In the genomic region with DNA sequence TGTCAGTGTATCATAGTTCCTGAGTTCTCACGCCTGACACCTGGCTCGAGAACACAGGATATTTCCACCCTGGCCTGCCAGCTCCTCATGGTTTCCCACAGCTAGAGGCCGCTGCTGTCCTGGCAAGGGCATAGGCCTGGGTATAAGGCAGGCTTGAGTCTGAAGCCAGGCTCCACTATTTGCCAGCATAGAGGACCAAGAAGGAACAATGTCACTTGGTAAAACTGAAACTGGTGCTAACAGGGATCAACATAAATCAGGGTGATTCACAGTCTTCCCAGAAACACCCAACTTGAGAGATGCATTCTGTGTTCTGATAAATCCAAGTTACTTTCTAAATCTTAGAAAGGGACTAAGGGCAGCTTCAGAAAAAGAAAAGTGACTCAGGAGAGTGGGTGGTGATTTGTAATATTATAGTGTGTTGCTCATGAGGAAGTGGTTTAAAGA, we compare ENCODE assay signal across 1 cellular context.
TF ChIP-seq lines count a peak whose summit lies in the region.

No MANE protein-coding gene starts in this region.

TF ChIP-seq in GM23338, 12 proteins besides CTCF, POLR2A, EP300 and RAD21 (continued from another document):
- TF ChIP-seq, protein P1, sequence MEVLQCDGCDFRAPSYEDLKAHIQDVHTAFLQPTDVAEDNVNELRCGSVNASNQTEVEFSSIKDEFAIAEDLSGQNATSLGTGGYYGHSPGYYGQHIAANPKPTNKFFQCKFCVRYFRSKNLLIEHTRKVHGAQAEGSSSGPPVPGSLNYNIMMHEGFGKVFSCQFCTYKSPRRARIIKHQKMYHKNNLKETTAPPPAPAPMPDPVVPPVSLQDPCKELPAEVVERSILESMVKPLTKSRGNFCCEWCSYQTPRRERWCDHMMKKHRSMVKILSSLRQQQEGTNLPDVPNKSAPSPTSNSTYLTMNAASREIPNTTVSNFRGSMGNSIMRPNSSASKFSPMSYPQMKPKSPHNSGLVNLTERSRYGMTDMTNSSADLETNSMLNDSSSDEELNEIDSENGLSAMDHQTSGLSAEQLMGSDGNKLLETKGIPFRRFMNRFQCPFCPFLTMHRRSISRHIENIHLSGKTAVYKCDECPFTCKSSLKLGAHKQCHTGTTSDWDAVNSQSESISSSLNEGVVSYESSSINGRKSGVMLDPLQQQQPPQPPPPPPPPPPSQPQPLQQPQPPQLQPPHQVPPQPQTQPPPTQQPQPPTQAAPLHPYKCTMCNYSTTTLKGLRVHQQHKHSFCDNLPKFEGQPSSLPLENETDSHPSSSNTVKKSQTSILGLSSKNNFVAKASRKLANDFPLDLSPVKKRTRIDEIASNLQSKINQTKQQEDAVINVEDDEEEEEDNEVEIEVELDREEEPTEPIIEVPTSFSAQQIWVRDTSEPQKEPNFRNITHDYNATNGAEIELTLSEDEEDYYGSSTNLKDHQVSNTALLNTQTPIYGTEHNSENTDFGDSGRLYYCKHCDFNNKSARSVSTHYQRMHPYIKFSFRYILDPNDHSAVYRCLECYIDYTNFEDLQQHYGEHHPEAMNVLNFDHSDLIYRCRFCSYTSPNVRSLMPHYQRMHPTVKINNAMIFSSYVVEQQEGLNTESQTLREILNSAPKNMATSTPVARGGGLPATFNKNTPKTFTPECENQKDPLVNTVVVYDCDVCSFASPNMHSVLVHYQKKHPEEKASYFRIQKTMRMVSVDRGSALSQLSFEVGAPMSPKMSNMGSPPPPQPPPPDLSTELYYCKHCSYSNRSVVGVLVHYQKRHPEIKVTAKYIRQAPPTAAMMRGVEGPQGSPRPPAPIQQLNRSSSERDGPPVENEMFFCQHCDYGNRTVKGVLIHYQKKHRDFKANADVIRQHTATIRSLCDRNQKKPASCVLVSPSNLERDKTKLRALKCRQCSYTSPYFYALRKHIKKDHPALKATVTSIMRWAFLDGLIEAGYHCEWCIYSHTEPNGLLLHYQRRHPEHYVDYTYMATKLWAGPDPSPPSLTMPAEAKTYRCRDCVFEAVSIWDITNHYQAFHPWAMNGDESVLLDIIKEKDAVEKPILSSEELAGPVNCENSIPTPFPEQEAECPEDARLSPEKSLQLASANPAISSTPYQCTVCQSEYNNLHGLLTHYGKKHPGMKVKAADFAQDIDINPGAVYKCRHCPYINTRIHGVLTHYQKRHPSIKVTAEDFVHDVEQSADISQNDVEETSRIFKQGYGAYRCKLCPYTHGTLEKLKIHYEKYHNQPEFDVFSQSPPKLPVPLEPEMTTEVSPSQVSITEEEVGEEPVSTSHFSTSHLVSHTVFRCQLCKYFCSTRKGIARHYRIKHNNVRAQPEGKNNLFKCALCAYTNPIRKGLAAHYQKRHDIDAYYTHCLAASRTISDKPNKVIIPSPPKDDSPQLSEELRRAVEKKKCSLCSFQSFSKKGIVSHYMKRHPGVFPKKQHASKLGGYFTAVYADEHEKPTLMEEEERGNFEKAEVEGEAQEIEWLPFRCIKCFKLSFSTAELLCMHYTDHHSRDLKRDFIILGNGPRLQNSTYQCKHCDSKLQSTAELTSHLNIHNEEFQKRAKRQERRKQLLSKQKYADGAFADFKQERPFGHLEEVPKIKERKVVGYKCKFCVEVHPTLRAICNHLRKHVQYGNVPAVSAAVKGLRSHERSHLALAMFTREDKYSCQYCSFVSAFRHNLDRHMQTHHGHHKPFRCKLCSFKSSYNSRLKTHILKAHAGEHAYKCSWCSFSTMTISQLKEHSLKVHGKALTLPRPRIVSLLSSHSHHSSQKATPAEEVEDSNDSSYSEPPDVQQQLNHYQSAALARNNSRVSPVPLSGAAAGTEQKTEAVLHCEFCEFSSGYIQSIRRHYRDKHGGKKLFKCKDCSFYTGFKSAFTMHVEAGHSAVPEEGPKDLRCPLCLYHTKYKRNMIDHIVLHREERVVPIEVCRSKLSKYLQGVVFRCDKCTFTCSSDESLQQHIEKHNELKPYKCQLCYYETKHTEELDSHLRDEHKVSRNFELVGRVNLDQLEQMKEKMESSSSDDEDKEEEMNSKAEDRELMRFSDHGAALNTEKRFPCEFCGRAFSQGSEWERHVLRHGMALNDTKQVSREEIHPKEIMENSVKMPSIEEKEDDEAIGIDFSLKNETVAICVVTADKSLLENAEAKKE (CRISPR knock-in tag; IDR thresholded peaks at IDR 0.05): no peak
- TF ChIP-seq ZNF114 (CRISPR knock-in tag; IDR thresholded peaks at IDR 0.05): no peak
- TF ChIP-seq EZH2phosphoT487 (IDR thresholded peaks at IDR 0.05; ENCODE audit: unreplicated experiment): no peak
- no peak for TF ChIP-seq NANOG (IDR thresholded peaks at IDR 0.05; ENCODE audit: borderline replicate concordance)
- no peak for TF ChIP-seq CREB1 (CRISPR knock-in tag; IDR thresholded peaks at IDR 0.05; ENCODE audit: low read depth)
- no peak for TF ChIP-seq STAT1 (IDR thresholded peaks at IDR 0.05; ENCODE audit: unreplicated experiment)
- no peak for TF ChIP-seq REST (IDR thresholded peaks at IDR 0.05; ENCODE audit: unreplicated experiment)
- TF ChIP-seq EZH2 (IDR thresholded peaks at IDR 0.05; ENCODE audit: low read depth, unreplicated experiment): no peak
